10 cellular contexts compared by ENCODE assay signal in the genomic region with DNA sequence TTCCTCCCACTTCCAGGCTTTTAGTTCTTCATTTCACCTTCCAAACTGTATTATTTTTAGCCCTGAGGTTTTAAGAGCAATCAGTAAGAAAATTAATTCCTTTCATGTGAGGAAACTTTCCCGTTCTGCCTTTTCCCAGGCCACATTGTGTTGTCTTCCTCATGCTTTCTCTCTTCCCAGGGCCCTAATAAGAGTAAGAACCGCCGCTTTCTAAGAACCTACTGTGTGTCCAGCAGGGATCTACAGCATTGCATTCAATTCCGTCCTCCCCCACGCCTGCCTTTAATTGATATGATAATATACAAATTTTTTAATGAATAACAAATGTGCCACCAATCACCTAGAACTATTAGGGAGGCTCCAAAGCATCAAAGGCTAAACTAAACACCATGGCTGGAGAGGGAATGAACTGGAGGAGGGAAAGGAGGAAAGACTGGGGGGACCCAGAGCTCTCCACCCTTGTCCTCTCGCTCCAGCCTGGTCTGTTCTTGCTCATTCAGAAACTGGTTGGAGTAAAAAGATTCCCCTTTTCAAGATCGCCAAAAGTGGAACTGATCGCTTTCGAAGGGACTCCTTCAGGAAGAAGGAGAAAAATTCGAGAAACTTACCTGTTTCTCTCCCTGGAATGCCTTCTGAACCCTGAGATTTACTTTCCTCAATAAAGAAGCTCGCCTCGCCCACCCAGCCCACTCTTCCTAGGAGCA. TPM values are rescaled to one million over a fixed set of nuclear protein-coding genes. Genes with fewer than 3 reads are reported as not detected.
DNase-seq lines count a peak whose midpoint lies in the region; ATAC-seq, FAIRE-seq and TF ChIP-seq lines count a peak whose summit lies in the region.
"Had no signal": no experiment of that assay in that cellular context is flagged by ENCODE, and none has a peak within 500 bp of the region (broad histone marks: within the 10 kb centered on the region; RNA-seq: fewer than 3 reads in every experiment).

No MANE protein-coding gene starts in this region.

- H3K4me1 Mint-ChIP-seq in CD8-positive, alpha-beta memory T cell = peaks cover 46 to 58% (median 55%) of the 10 kb centered on the region in 3 donors
- peaks cover 41 to 43% of the 10 kb centered on the region in 2 donors for H3K4me1 Mint-ChIP-seq in natural killer cell treated with Interleukin-12 subunit alpha and Interleukin-12 subunit beta and Interleukin-15 and Interleukin-18, amount 100 ng/mL, for 72 hours (ENCODE audit: low read depth in 2 of 2)

- H3K27ac ChIP-seq in CD8-positive, alpha-beta memory T cell (ENCODE audit: low read depth, low read length) = peak overlapping the region; percentile 52
- H3K27ac ChIP-seq in K562 (ENCODE audit: extremely low read depth, low read depth, low read length) (peak overlapping the region; percentile 82), gastrocnemius medialis (no peak overlapping the region)
- H3K27ac ChIP-seq in effector memory CD4-positive, alpha-beta T cell (ENCODE audit: insufficient read depth, low read length, poor library complexity, severe bottlenecking) = no peak overlapping the region

- no peaks in the 10 kb centered on the region for H3K27me3 ChIP-seq in CD8-positive, alpha-beta memory T cell (ENCODE audit: insufficient read depth, low read length, poor library complexity, severe bottlenecking)
- no peaks in the 10 kb centered on the region for H3K27me3 ChIP-seq in K562 (ENCODE audit: control insufficient read depth in 2 of 2, insufficient read depth in 2 of 2, low read length in 2 of 2)
- H3K27me3 ChIP-seq in effector memory CD4-positive, alpha-beta T cell (replicated peaks; ENCODE audit: control insufficient read depth, insufficient read depth, low read length, poor library complexity, severe bottlenecking) = no peaks in the 10 kb centered on the region
- no peaks in the 10 kb centered on the region for H3K27me3 ChIP-seq in gastrocnemius medialis

- peak overlapping the region; percentile 79 for H3K4me2 ChIP-seq in K562 (ENCODE audit: insufficient read depth, low read length)

- peaks cover 0 to 4% (median 2%) of the 10 kb centered on the region in 5 donors for H3K9me3 Mint-ChIP-seq in CD8-positive, alpha-beta memory T cell
- no peaks in the 10 kb centered on the region for H3K9me3 Mint-ChIP-seq in natural killer cell treated with Interleukin-12 subunit alpha and Interleukin-12 subunit beta and Interleukin-15 and Interleukin-18, amount 100 ng/mL, for 72 hours

- H3K4me1 ChIP-seq in CD8-positive, alpha-beta memory T cell (ENCODE audit: insufficient read depth, low read length) = peaks cover 43% of the 10 kb centered on the region
- H3K4me1 ChIP-seq in K562 (replicated peaks in 1 of 2; ENCODE audit: control insufficient read depth in 2 of 2, insufficient read depth in 2 of 2, low read length in 2 of 2) = peaks cover 20 to 27% of the 10 kb centered on the region in 2 experiments
- peaks cover 4% of the 10 kb centered on the region for H3K4me1 ChIP-seq in effector memory CD4-positive, alpha-beta T cell (ENCODE audit: control insufficient read depth, insufficient read depth, low read length, poor library complexity, severe bottlenecking)
- peaks cover 10 to 13% of the 10 kb centered on the region in 2 donors for H3K4me1 ChIP-seq in gastrocnemius medialis

- no peak for FAIRE-seq in K562 (lab: Jason Lieb, UNC)

- TF ChIP-seq POLR2A in K562 (conservative IDR thresholded peaks at IDR 0.05) = no peak
- no peak for TF ChIP-seq POLR2A in gastrocnemius medialis (IDR thresholded peaks at IDR 0.05)

- H3K36me3 ChIP-seq in CD8-positive, alpha-beta memory T cell (ENCODE audit: insufficient read depth, low read length) = no peaks in the 10 kb centered on the region
- H3K36me3 ChIP-seq in K562 (ENCODE audit: control insufficient read depth, insufficient read depth, low read length) = no peaks in the 10 kb centered on the region
- H3K36me3 ChIP-seq in effector memory CD4-positive, alpha-beta T cell (ENCODE audit: control insufficient read depth, insufficient read depth, low read length) = no peaks in the 10 kb centered on the region
- no peaks in the 10 kb centered on the region for H3K36me3 ChIP-seq in gastrocnemius medialis

- POLR2A ChIA-PET in CD8-positive, alpha-beta memory T cell (lab: Charles Lee) = no interaction called here
- POLR2A ChIA-PET in K562 (lab: Yijun Ruan, JAX) = interaction anchor here (0.6 to 5.9 kb wide), 6 partner anchors 8 to 740 kb away, joined by 3 to 69 read pairs (median 6); no protein-coding TSS in a partner anchor

- no peaks in the 10 kb centered on the region for H3K9me1 ChIP-seq in K562 (ENCODE audit: control insufficient read depth, insufficient read depth, low read length)

- in situ Hi-C loops in K562 (cut with MboI) (no loop called here), gastrocnemius medialis (cut with MboI; ENCODE audit: low sequenced_read_pairs in 4 of 4) (no loop called here)

- CTCF ChIA-PET in CD8-positive, alpha-beta memory T cell (lab: Charles Lee) = interaction anchor here (1.3 to 5.2 kb wide), 5 partner anchors 8 to 111 kb away, joined by 5 to 20 read pairs (median 8); a partner anchor contains a TSS
- CTCF ChIA-PET in K562 (lab: Yijun Ruan, JAX; ENCODE audit: low intra/inter-chr PET ratio) = no interaction called here

- peaks cover 0 to 16% of the 10 kb centered on the region in 2 donors for H3K27me3 Mint-ChIP-seq in CD8-positive, alpha-beta memory T cell
- H3K27me3 Mint-ChIP-seq in natural killer cell treated with Interleukin-12 subunit alpha and Interleukin-12 subunit beta and Interleukin-15 and Interleukin-18, amount 100 ng/mL, for 72 hours = peaks cover 7 to 8% of the 10 kb centered on the region in 2 donors

- WGBS in K562 (ENCODE audit: insufficient coverage, low coverage, missing lambda C conversion rate) = 46% methylated on average over 11 of the region's 12 CpGs

- peak overlapping the region; percentile 74 to 79 for H3K9ac ChIP-seq in K562 (ENCODE audit: insufficient read depth in 1 of 2, low read depth in 2 of 2, low read length in 2 of 2)

- H2AFZ ChIP-seq in K562 (ENCODE audit: low read depth, low read length) = peak overlapping the region; percentile 97

- DNase-seq in CD8-positive, alpha-beta memory T cell = no peak
- no peak for DNase-seq in LNCaP clone FGC (ENCODE audit: low read depth)
- no peak for DNase-seq in K562 (ENCODE audit: extremely low read depth in 1 of 4, low spot score in 3 of 4)
- no peak for DNase-seq in natural killer cell treated with Interleukin-12 subunit alpha and Interleukin-12 subunit beta and Interleukin-15 and Interleukin-18, amount 100 ng/mL, for 72 hours (ENCODE audit: low spot score)
- DNase-seq in effector memory CD4-positive, alpha-beta T cell = no peak
- DNase-seq in kidney tubule cell (ENCODE audit: low spot score) = no peak
- DNase-seq in gastrocnemius medialis = no peak
- DNase-seq in SHP77 treated with DMSO at 0.1 percent for 48 hours (lab: John Stamatoyannopoulos, UW) = no peak

- H3K79me2 ChIP-seq in K562 (ENCODE audit: control insufficient read depth, insufficient read depth, low read length) = no peaks in the 10 kb centered on the region; the same call in 2 of the 3 replicates

- TF ChIP-seq CTCF in LNCaP clone FGC (IDR thresholded peaks at IDR 0.05; ENCODE audit: control insufficient read depth, extremely low read depth, insufficient read depth) (no peak), K562 (IDR thresholded peaks at IDR 0.05 in 2 of 3, conservative IDR thresholded peaks at IDR 0.05 in 1 of 3; ENCODE audit: insufficient read depth in 2 of 3, low read depth in 1 of 3, low read length in 3 of 3) (no peak), gastrocnemius medialis (IDR thresholded peaks at IDR 0.05 in 4 of 5, conservative IDR thresholded peaks at IDR 0.05 in 1 of 5) (no peak)

- TF ChIP-seq EP300 in K562 (IDR thresholded peaks at IDR 0.05; ENCODE audit: low read length) = no peak

- H3K4me3 ChIP-seq in CD8-positive, alpha-beta memory T cell (ENCODE audit: low read length) = no peak overlapping the region
- H3K4me3 ChIP-seq in LNCaP clone FGC (ENCODE audit: low read depth, low read length) = peak overlapping the region; percentile 30
- peak overlapping the region; percentile 33 for H3K4me3 ChIP-seq in K562
- no peak overlapping the region for H3K4me3 ChIP-seq in effector memory CD4-positive, alpha-beta T cell (ENCODE audit: insufficient read depth, low read depth, low read length, poor library complexity, severe bottlenecking)
- H3K4me3 ChIP-seq in gastrocnemius medialis = peak overlapping the region in 1 of 4 donors; percentile 2

- TF ChIP-seq RAD21 in K562 (CRISPR knock-in tag; conservative IDR thresholded peaks at IDR 0.05 in 1 of 2, IDR thresholded peaks at IDR 0.05 in 1 of 2) = no peak

- no peaks in the 10 kb centered on the region for H3K9me3 ChIP-seq in CD8-positive, alpha-beta memory T cell (ENCODE audit: low read length)
- H3K9me3 ChIP-seq in K562 (replicated peaks; ENCODE audit: control insufficient read depth, insufficient read depth, low read depth, low read length) (no peaks in the 10 kb centered on the region; the same call in 1 of the 2 replicates), gastrocnemius medialis (no peaks in the 10 kb centered on the region)
- H3K9me3 ChIP-seq in effector memory CD4-positive, alpha-beta T cell (ENCODE audit: control insufficient read depth, low read length) = no peaks in the 10 kb centered on the region

- peak overlapping the region in 6 of 7 donors; percentile 31 to 82 (median 74) for H3K4me3 Mint-ChIP-seq in CD8-positive, alpha-beta memory T cell
- peak overlapping the region; percentile 39 for H3K4me3 Mint-ChIP-seq in natural killer cell treated with Interleukin-12 subunit alpha and Interleukin-12 subunit beta and Interleukin-15 and Interleukin-18, amount 100 ng/mL, for 72 hours

- intact Hi-C loops in K562 (cut with micrococcal nuclease) = loop anchor here (1.0 kb wide), 2 partner anchors 8 to 9 kb away; no protein-coding TSS in a partner anchor
- intact Hi-C loops in gastrocnemius medialis (cut with DNase I; ENCODE audit: low total_unique reads) = no loop called here

- no TSS peak for BruUV-seq in K562 (replicated peaks; lab: Mats Ljungman, UMichigan)

- H3K27ac Mint-ChIP-seq in CD8-positive, alpha-beta memory T cell = peak overlapping the region in 2 of 8 donors; percentile 66 to 99
- H3K27ac Mint-ChIP-seq in natural killer cell treated with Interleukin-12 subunit alpha and Interleukin-12 subunit beta and Interleukin-15 and Interleukin-18, amount 100 ng/mL, for 72 hours = peak overlapping the region in 1 of 2 donors; percentile 72

- no peaks in the 10 kb centered on the region for H4K20me1 ChIP-seq in K562 (replicated peaks; ENCODE audit: control insufficient read depth, insufficient read depth, low read length)

- peaks cover 0 to 6% (median 2%) of the 10 kb centered on the region in 3 donors for H3K36me3 Mint-ChIP-seq in CD8-positive, alpha-beta memory T cell
- H3K36me3 Mint-ChIP-seq in natural killer cell treated with Interleukin-12 subunit alpha and Interleukin-12 subunit beta and Interleukin-15 and Interleukin-18, amount 100 ng/mL, for 72 hours = no peaks in the 10 kb centered on the region

- ATAC-seq in K562 = no peak
- no peak for ATAC-seq in natural killer cell treated with Interleukin-12 subunit alpha and Interleukin-12 subunit beta and Interleukin-15 and Interleukin-18, amount 100 ng/mL, for 72 hours
- no peak for ATAC-seq in gastrocnemius medialis

RNA-seq across cellular contexts. Expression of a gene that starts 46.8 kb away (rescaled TPM):
- not detected for total RNA-seq in CD8-positive, alpha-beta memory T cell
- polyA plus RNA-seq in CD8-positive, alpha-beta memory T cell = not detected
- not detected in 2 replicates for total RNA-seq in K562 (2011; cell fraction: chromatin; rRNA removed; ENCODE audit: low replicate concordance)
- not detected in 2 replicates for total RNA-seq in K562 (2011; cell fraction: nucleolus; rRNA removed)
- total RNA-seq in K562 (2011; cell fraction: nucleoplasm; rRNA removed) = not detected in 2 replicates
- total RNA-seq in K562 (2014; rRNA removed) (not detected in 2 replicates), K562 (2014; rRNA removed; fragmentation: Illumina TruSeq; extraction: Trizol) (not detected in 2 replicates), K562 (2015; rRNA removed; fragmentation: Illumina TruSeq; extraction: Trizol) (not detected in 2 replicates), K562 (2021) (not detected in 2 replicates), gastrocnemius medialis (not detected)
- polyA plus RNA-seq in K562 (2011; rRNA removed) (not detected in 2 replicates), K562 (2014; fragmentation: Illumina TruSeq; extraction: Trizol) (not detected in 2 replicates), K562 (2014; fragmentation: Nextera tagmentation; extraction: Ambion mirVana) (not detected), K562 (2014; rRNA removed) (not detected in 2 replicates)
- not detected in 2 replicates for polyA plus RNA-seq in K562 (2011; cell fraction: cytosol; rRNA removed)
- polyA plus RNA-seq in K562 (2011; cell fraction: nucleus; rRNA removed) = not detected in 2 replicates
- polyA plus RNA-seq in K562 (2012) = not detected in 2 replicates
- polyA minus RNA-seq in K562 (2011; rRNA and poly(A)+ RNA removed) = not detected in 2 replicates
- polyA minus RNA-seq in K562 (2011; cell fraction: cytosol; rRNA and poly(A)+ RNA removed) = not detected in 2 replicates
- polyA minus RNA-seq in K562 (2011; cell fraction: nucleus; rRNA and poly(A)+ RNA removed) = not detected in 2 replicates
- total RNA-seq in natural killer cell treated with Interleukin-12 subunit alpha and Interleukin-12 subunit beta and Interleukin-15 and Interleukin-18, amount 100 ng/mL, for 72 hours = not detected
- total RNA-seq: activated CD8-positive, alpha-beta memory T cell treated with anti-CD3 and anti-CD28 coated beads for 36 hours; left ventricle myocardium superior had no signal

RNA-seq across cellular contexts. Expression of a gene that starts 54.7 kb away (rescaled TPM):
- not detected for total RNA-seq in CD8-positive, alpha-beta memory T cell
- not detected for polyA plus RNA-seq in CD8-positive, alpha-beta memory T cell
- not detected in 2 replicates for total RNA-seq in K562 (2011; cell fraction: chromatin; rRNA removed; ENCODE audit: low replicate concordance)
- not detected in 2 replicates for total RNA-seq in K562 (2011; cell fraction: nucleolus; rRNA removed)
- not detected in 2 replicates for total RNA-seq in K562 (2011; cell fraction: nucleoplasm; rRNA removed)
- total RNA-seq in K562 (2014; rRNA removed) (not detected in 2 replicates), K562 (2014; rRNA removed; fragmentation: Illumina TruSeq; extraction: Trizol) (not detected in 2 replicates), K562 (2015; rRNA removed; fragmentation: Illumina TruSeq; extraction: Trizol) (not detected in 2 replicates), K562 (2021) (not detected in 2 replicates), gastrocnemius medialis (not detected)
- polyA plus RNA-seq in K562 (2011; rRNA removed) (not detected in 2 replicates), K562 (2014; fragmentation: Illumina TruSeq; extraction: Trizol) (not detected in 2 replicates), K562 (2014; fragmentation: Nextera tagmentation; extraction: Ambion mirVana) (not detected), K562 (2014; rRNA removed) (not detected in 2 replicates)
- polyA plus RNA-seq in K562 (2011; cell fraction: cytosol; rRNA removed) = not detected in 2 replicates
- polyA plus RNA-seq in K562 (2011; cell fraction: nucleus; rRNA removed) = not detected in 2 replicates
- polyA plus RNA-seq in K562 (2012) = not detected in 2 replicates
- not detected in 2 replicates for polyA minus RNA-seq in K562 (2011; rRNA and poly(A)+ RNA removed)
- polyA minus RNA-seq in K562 (2011; cell fraction: cytosol; rRNA and poly(A)+ RNA removed) = not detected in 2 replicates
- not detected in 2 replicates for polyA minus RNA-seq in K562 (2011; cell fraction: nucleus; rRNA and poly(A)+ RNA removed)
- not detected for total RNA-seq in natural killer cell treated with Interleukin-12 subunit alpha and Interleukin-12 subunit beta and Interleukin-15 and Interleukin-18, amount 100 ng/mL, for 72 hours
- total RNA-seq: activated CD8-positive, alpha-beta memory T cell treated with anti-CD3 and anti-CD28 coated beads for 36 hours; left ventricle myocardium superior had no signal

RNA-seq across cellular contexts. Expression of a gene that starts 57.5 kb away (rescaled TPM):
- total RNA-seq in CD8-positive, alpha-beta memory T cell = 10 to 100 TPM; 37.8 to 38.4 TPM
- polyA plus RNA-seq in CD8-positive, alpha-beta memory T cell = 32.3 TPM
- 83.9 and 124 TPM in 2 replicates for total RNA-seq in K562 (2011; cell fraction: chromatin; rRNA removed; ENCODE audit: low replicate concordance)
- total RNA-seq in K562 (2011; cell fraction: nucleolus; rRNA removed) = 40.2 and 44.9 TPM in 2 replicates
- 62.0 and 71.9 TPM in 2 replicates for total RNA-seq in K562 (2011; cell fraction: nucleoplasm; rRNA removed)
- total RNA-seq in K562 (2014; rRNA removed) = 22.2 and 28.7 TPM in 2 replicates
- 33.3 and 36.1 TPM in 2 replicates for total RNA-seq in K562 (2014; rRNA removed; fragmentation: Illumina TruSeq; extraction: Trizol)
- 28.7 and 28.9 TPM in 2 replicates for total RNA-seq in K562 (2015; rRNA removed; fragmentation: Illumina TruSeq; extraction: Trizol)
- total RNA-seq in K562 (2021) = 37.7 and 44.3 TPM in 2 replicates
- 33.9 and 37.2 TPM in 2 replicates for polyA plus RNA-seq in K562 (2011; rRNA removed)
- polyA plus RNA-seq in K562 (2011; cell fraction: cytosol; rRNA removed) = 11.6 and 27.0 TPM in 2 replicates
- 34.6 and 56.6 TPM in 2 replicates for polyA plus RNA-seq in K562 (2011; cell fraction: nucleus; rRNA removed)
- 28.0 and 32.7 TPM in 2 replicates for polyA plus RNA-seq in K562 (2012)
- polyA plus RNA-seq in K562 (2014; fragmentation: Illumina TruSeq; extraction: Trizol) = 46.9 and 49.0 TPM in 2 replicates
- polyA plus RNA-seq in K562 (2014; fragmentation: Nextera tagmentation; extraction: Ambion mirVana) = 10 to 100 TPM; 11.7 to 11.9 TPM
- 24.5 and 27.8 TPM in 2 replicates for polyA plus RNA-seq in K562 (2014; rRNA removed)
- polyA minus RNA-seq in K562 (2011; rRNA and poly(A)+ RNA removed) = 54.3 and 63.2 TPM in 2 replicates
- polyA minus RNA-seq in K562 (2011; cell fraction: cytosol; rRNA and poly(A)+ RNA removed) = 32.7 and 32.9 TPM in 2 replicates
- polyA minus RNA-seq in K562 (2011; cell fraction: nucleus; rRNA and poly(A)+ RNA removed) = 16.8 and 30.8 TPM in 2 replicates
- 10 to 100 TPM; 40.5 to 45.2 TPM for total RNA-seq in natural killer cell treated with Interleukin-12 subunit alpha and Interleukin-12 subunit beta and Interleukin-15 and Interleukin-18, amount 100 ng/mL, for 72 hours
- total RNA-seq in gastrocnemius medialis = 10 to 100 TPM; 27.4 to 45.2 (median 34.9) TPM

Comparison
In these comparisons a context has a peak if more than half of its experiments do, and no peak if none do; other contexts are left out.
1. H3K27ac ChIP-seq: peak in CD8-positive, alpha-beta memory T cell (single experiment) and K562 (single experiment); none in effector memory CD4-positive, alpha-beta T cell (single experiment) and gastrocnemius medialis (0 of 4).
2. H3K4me3 ChIP-seq: peak in LNCaP clone FGC (single experiment) and K562 (single experiment); none in CD8-positive, alpha-beta memory T cell (single experiment) and effector memory CD4-positive, alpha-beta T cell (single experiment).